ENCODE assay signal across 8 cellular contexts in the genomic region with DNA sequence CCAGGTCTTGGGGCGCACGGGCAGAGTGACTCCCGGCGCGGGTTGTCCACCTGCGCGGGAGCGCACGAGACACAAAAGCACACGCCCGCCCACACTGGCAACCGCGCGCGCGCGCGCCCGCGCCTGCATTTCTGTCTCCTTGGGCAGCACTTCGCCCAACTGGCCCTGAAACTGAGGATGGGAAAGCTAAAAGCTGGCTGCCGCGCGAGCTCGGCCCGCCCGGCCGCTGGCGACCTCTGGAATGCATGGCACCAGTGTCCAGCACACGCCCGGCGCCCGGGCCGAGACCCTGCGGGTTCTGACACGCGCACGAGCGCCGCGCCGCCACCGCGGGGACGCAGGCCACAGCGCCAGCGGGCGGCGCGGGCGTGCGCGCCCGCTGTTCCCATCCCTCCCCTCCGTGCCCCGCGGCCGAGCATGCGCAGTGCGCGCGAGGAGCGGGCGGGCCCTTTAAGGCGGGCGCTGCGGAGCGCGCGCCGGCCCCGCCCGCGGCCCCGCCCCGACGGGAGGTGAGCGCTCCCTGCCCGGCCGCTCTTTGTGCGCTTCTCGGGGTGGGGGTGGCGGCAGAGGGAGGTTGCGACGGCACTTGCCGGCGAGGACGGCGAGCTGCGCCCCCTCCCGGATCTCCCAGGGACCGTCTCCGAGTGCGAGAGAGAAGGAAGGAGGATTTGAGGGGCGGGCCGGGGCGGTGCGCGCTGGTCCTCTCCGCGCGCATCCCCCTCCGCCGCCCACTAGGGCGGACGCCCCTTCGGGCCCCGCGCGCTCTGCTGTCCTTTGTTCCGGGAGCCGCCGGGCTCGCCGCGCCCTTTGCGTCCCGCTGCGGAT. TPM values are rescaled to one million over a fixed set of nuclear protein-coding genes. Genes with fewer than 3 reads are reported as not detected.
A peak's percentile ranks its signal among the peaks of the same experiment; 100 is the strongest.
DNase-seq lines count a peak whose midpoint lies in the region; ATAC-seq and TF ChIP-seq lines count a peak whose summit lies in the region.

No MANE protein-coding gene starts in this region.

- no peaks in the 10 kb centered on the region; the same call in 2 of the 3 replicates for H3K9me3 Mint-ChIP-seq in GM23338

- no peak overlapping the region for H2BK15ac ChIP-seq in neuronal stem cell (ENCODE audit: low read length)

- H3K27ac ChIP-seq in GM23338 (ENCODE audit: low read depth) (peak overlapping the region; percentile 84), RWPE2 (ENCODE audit: poor library complexity, severe bottlenecking) (peak overlapping the region; percentile 54), foreskin keratinocyte (no peak overlapping the region), neuronal stem cell (replicated peaks; ENCODE audit: low read length) (peak overlapping the region; percentile 96)

- peak overlapping the region; percentile 76 for H2AK5ac ChIP-seq in neuronal stem cell (ENCODE audit: low read depth, low read length)

- whole genome bisulfite sequencing in neuronal stem cell (ENCODE audit: extremely low coverage in 2 of 2, insufficient read length in 2 of 2, insufficient replicate concordance in 1 of 2), 2 donors = no CpG with 5 or more reads among the region's 119 CpGs

- H3K9me2 ChIP-seq in GM23338 (ENCODE audit: insufficient read depth) = no peaks in the 10 kb centered on the region

- peak overlapping the region; percentile 92 for H3K14ac ChIP-seq in neuronal stem cell (ENCODE audit: low read length)

- H3K9ac ChIP-seq in neuronal stem cell (ENCODE audit: low read depth, low read length, poor library complexity) = peak overlapping the region; percentile 90

- H3K4me2 ChIP-seq in GM23338 (peak overlapping the region; percentile 96), neuronal stem cell (ENCODE audit: insufficient read depth, low read length, poor library complexity, severe bottlenecking) (peak overlapping the region; percentile 83)

- no peak overlapping the region for H3K4ac ChIP-seq in neuronal stem cell (ENCODE audit: low read length)

- peaks cover 8% of the 10 kb centered on the region; the same call in 2 of the 3 replicates for H3K36me3 Mint-ChIP-seq in GM23338 (ENCODE audit: low read depth)

- H3K23ac ChIP-seq in neuronal stem cell (ENCODE audit: low read depth, low read length, poor library complexity) = peak overlapping the region; percentile 16

- H3K9me3 ChIP-seq in RWPE2 (ENCODE audit: severe bottlenecking) (no peaks in the 10 kb centered on the region), neuronal stem cell (replicated peaks in 1 of 2; ENCODE audit: control insufficient read depth in 2 of 2, insufficient read depth in 1 of 2, low read depth in 1 of 2, low read length in 2 of 2) (no peaks in the 10 kb centered on the region)

- H3K27ac Mint-ChIP-seq in GM23338 = peak overlapping the region; percentile 87

- ATAC-seq in GM23338 = peak; percentile 41
- peak; percentile 44 for ATAC-seq in RWPE2 (ENCODE audit: low read depth)
- ATAC-seq in foreskin keratinocyte = peak; percentile 68

- peak overlapping the region; percentile 74 for H2BK120ac ChIP-seq in neuronal stem cell (ENCODE audit: low read depth, low read length)

- H3K27me3 ChIP-seq in GM23338 (ENCODE audit: insufficient read depth) = peaks cover 47% of the 10 kb centered on the region
- H3K27me3 ChIP-seq in RWPE2 (ENCODE audit: insufficient read depth, poor library complexity, severe bottlenecking) = peaks cover 24% of the 10 kb centered on the region
- H3K27me3 ChIP-seq in foreskin keratinocyte = peaks cover 72% of the 10 kb centered on the region
- H3K27me3 ChIP-seq in neuronal stem cell (ENCODE audit: control insufficient read depth in 3 of 3, insufficient read depth in 3 of 3, low read depth in 1 of 3, low read length in 3 of 3) = peaks cover 0 to 29% (median 0%) of the 10 kb centered on the region in 3 experiments

- peaks cover 9% of the 10 kb centered on the region; the same call in 1 of the 2 replicates for H3K79me2 ChIP-seq in GM23338 (replicated peaks; ENCODE audit: insufficient read depth)

- H3K18ac ChIP-seq in neuronal stem cell (ENCODE audit: low read length) = peak overlapping the region; percentile 100

- peak overlapping the region; percentile 96 for H3K4me3 ChIP-seq in GM23338
- H3K4me3 ChIP-seq in RWPE2 (ENCODE audit: severe bottlenecking) = peak overlapping the region; percentile 53
- peak overlapping the region; percentile 86 to 100 for H3K4me3 ChIP-seq in neuronal stem cell (ENCODE audit: low read length in 2 of 2)

- H3K36me3 ChIP-seq in GM23338 (ENCODE audit: insufficient read depth) = 0 out of 2 replicates have a peak, but pooled peaks cover 7% of the 10 kb centered on the region
- no peaks in the 10 kb centered on the region for H3K36me3 ChIP-seq in RWPE2 (ENCODE audit: low read depth)
- peaks cover 8 to 26% of the 10 kb centered on the region in 2 donors for H3K36me3 ChIP-seq in neuronal stem cell (replicated peaks in 1 of 2; ENCODE audit: control insufficient read depth in 2 of 2, insufficient read depth in 2 of 2, low read length in 2 of 2)

- peak overlapping the region; percentile 18 for H2BK12ac ChIP-seq in neuronal stem cell (ENCODE audit: low read length)

- peak; percentile 58 to 81 for TF ChIP-seq CTCF in GM23338 (conservative IDR thresholded peaks at IDR 0.05; ENCODE audit: low read depth in 2 of 2)
- TF ChIP-seq CTCF in RWPE2 (IDR thresholded peaks at IDR 0.05; ENCODE audit: poor library complexity, severe bottlenecking) = peak; percentile 89
- peak; percentile 73 for TF ChIP-seq CTCF in foreskin keratinocyte (conservative IDR thresholded peaks at IDR 0.05)

- DNase-seq in EH (ENCODE audit: low read depth) (peak; percentile 91), GM23338 (ENCODE audit: low spot score) (peak; percentile 96), LHCN-M2 (ENCODE audit: low read depth) (peak; percentile 85), RWPE2 (ENCODE audit: low spot score) (peak; percentile 90), activated gamma-delta T cell (lab: John Stamatoyannopoulos, UW) (peak; percentile 53), foreskin keratinocyte (peak in 1 of 2 donors; percentile 47), neuronal stem cell (ENCODE audit: low spot score) (peak; percentile 96), stromal cell of bone marrow (ENCODE audit: low read depth) (peak; percentile 77)

- H3K27me3 Mint-ChIP-seq in GM23338 (ENCODE audit: insufficient read depth, low read depth, poor library complexity) = peaks cover 42% of the 10 kb centered on the region

- no peak overlapping the region for H4K8ac ChIP-seq in neuronal stem cell (ENCODE audit: low read depth, low read length)

- H3K4me1 Mint-ChIP-seq in GM23338 = peaks cover 23% of the 10 kb centered on the region

- H3K4me1 ChIP-seq in GM23338 (ENCODE audit: insufficient read depth) = peaks cover 16% of the 10 kb centered on the region
- no peaks in the 10 kb centered on the region for H3K4me1 ChIP-seq in RWPE2 (ENCODE audit: insufficient read depth, poor library complexity, severe bottlenecking)
- H3K4me1 ChIP-seq in foreskin keratinocyte = no peaks in the 10 kb centered on the region
- peaks cover 12 to 13% of the 10 kb centered on the region in 2 donors for H3K4me1 ChIP-seq in neuronal stem cell (ENCODE audit: control insufficient read depth in 2 of 2, insufficient read depth in 1 of 2, low read depth in 1 of 2, low read length in 2 of 2)

- peaks cover 13% of the 10 kb centered on the region for H3K79me1 ChIP-seq in neuronal stem cell (ENCODE audit: low read depth, low read length)

- no peaks in the 10 kb centered on the region for H3F3A ChIP-seq in GM23338 (replicated peaks; ENCODE audit: low read depth)

- H2AFZ ChIP-seq in GM23338 = peak overlapping the region; percentile 97
- H2AFZ ChIP-seq in neuronal stem cell (ENCODE audit: low read length) = peak overlapping the region; percentile 98

- peaks cover 15% of the 10 kb centered on the region for H4K20me1 ChIP-seq in GM23338 (replicated peaks; ENCODE audit: insufficient read depth)

- H4K91ac ChIP-seq in neuronal stem cell (ENCODE audit: low read depth, low read length, poor library complexity) = peak overlapping the region; percentile 47

- H3K4me3 Mint-ChIP-seq in GM23338 = peak overlapping the region; percentile 94

- H2BK5ac ChIP-seq in neuronal stem cell (ENCODE audit: low read length) = peak overlapping the region; percentile 99

TF ChIP-seq in GM23338, 12 proteins besides CTCF, POLR2A, EP300 and RAD21:
- TF ChIP-seq REST (IDR thresholded peaks at IDR 0.05; ENCODE audit: unreplicated experiment) (peak; percentile 18), EZH2phosphoT487 (IDR thresholded peaks at IDR 0.05; ENCODE audit: unreplicated experiment) (no peak), ZNF331 (CRISPR knock-in tag; IDR thresholded peaks at IDR 0.05; ENCODE audit: low read depth) (no peak)

RNA-seq across cellular contexts. Expression of gene MEX3B, which starts 1.1 kb away (rescaled TPM):
- 15.7 and 16.2 TPM in 2 replicates for total RNA-seq in GM23338 (2014; rRNA removed; shearing (Covaris generic))
- polyA plus RNA-seq in GM23338 (2016; fragmentation: Nextera tagmentation; extraction: Ambion mirVana) (5.3 TPM in 2 replicates), foreskin keratinocyte (0.39 and 0.51 TPM in 2 replicates)
- total RNA-seq in LHCN-M2 (2014; rRNA removed) (7.2 and 9.8 TPM in 2 replicates), foreskin keratinocyte (1.0 and 1.3 TPM in 2 replicates)
- 6.9 TPM for polyA plus RNA-seq in LHCN-M2 (2012)
- 21.0 TPM for polyA plus RNA-seq in neuronal stem cell (2013, experiment 1 of 2)
- 20.8 TPM for polyA plus RNA-seq in neuronal stem cell (2013, experiment 2 of 2)
